9 cellular contexts compared by ENCODE assay signal in genomic region chr21:41425954-41426655, GRCh38. TPM values are rescaled to one million over a fixed set of nuclear protein-coding genes. Genes with fewer than 3 reads are reported as not detected.
DNase-seq lines count a peak whose midpoint lies in the region; ATAC-seq, FAIRE-seq and TF ChIP-seq lines count a peak whose summit lies in the region.
"Had no signal": no experiment of that assay in that cellular context is flagged by ENCODE, and none has a peak within 500 bp of the region (broad histone marks: within the 10 kb centered on the region; RNA-seq: fewer than 3 reads in every experiment).

A gene with protein sequence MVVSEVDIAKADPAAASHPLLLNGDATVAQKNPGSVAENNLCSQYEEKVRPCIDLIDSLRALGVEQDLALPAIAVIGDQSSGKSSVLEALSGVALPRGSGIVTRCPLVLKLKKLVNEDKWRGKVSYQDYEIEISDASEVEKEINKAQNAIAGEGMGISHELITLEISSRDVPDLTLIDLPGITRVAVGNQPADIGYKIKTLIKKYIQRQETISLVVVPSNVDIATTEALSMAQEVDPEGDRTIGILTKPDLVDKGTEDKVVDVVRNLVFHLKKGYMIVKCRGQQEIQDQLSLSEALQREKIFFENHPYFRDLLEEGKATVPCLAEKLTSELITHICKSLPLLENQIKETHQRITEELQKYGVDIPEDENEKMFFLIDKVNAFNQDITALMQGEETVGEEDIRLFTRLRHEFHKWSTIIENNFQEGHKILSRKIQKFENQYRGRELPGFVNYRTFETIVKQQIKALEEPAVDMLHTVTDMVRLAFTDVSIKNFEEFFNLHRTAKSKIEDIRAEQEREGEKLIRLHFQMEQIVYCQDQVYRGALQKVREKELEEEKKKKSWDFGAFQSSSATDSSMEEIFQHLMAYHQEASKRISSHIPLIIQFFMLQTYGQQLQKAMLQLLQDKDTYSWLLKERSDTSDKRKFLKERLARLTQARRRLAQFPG (plus strand): TSS chr21:41426239. CDS start chr21:41432071, 5,832 bp downstream.

- peak within 1 kb of the TSS; percentile 83 for H3K9ac ChIP-seq in keratinocyte (ENCODE audit: control insufficient read depth, extremely low read depth, insufficient read depth, low read length)

- H3K79me2 ChIP-seq in keratinocyte (ENCODE audit: control insufficient read depth, insufficient read depth, low read length) = peaks cover 10% of the 10 kb centered on the region

- POLR2A ChIA-PET in AG04450 (lab: Yijun Ruan, JAX) = no interaction called here

- no peak for TF ChIP-seq CTCF in AG04450 (IDR thresholded peaks at IDR 0.05; ENCODE audit: low read depth, low read length)
- TF ChIP-seq CTCF in keratinocyte (optimal IDR thresholded peaks at IDR 0.05 in 1 of 3, IDR thresholded peaks at IDR 0.05 in 1 of 3, conservative IDR thresholded peaks at IDR 0.05 in 1 of 3; ENCODE audit: extremely low read depth in 1 of 3, insufficient read depth in 2 of 3, low read length in 3 of 3) = no peak

- peak within 1 kb of the TSS; percentile 68 for H2AFZ ChIP-seq in keratinocyte (ENCODE audit: control insufficient read depth, low read length)

- H3K9me1 ChIP-seq in keratinocyte (ENCODE audit: control insufficient read depth, extremely low read depth, insufficient read depth, low read length) = no peaks in the 10 kb centered on the region

- in situ Hi-C loops in T47D (cut with HindIII; ENCODE audit: low pct_unique_long_range_greater_than_20kb, low sequenced_read_pairs) = no loop called here

- CTCF ChIA-PET in AG04450 (lab: Charles Lee) = no interaction called here

- DNase-seq in AG04450 (ENCODE audit: low read depth, low spot score) = no peak
- DNase-seq in UCSD-AML1 (lab: John Stamatoyannopoulos, UW; ENCODE audit: unreplicated experiment) = peak; percentile 88
- peak; percentile 64 to 82 for DNase-seq in T47D (ENCODE audit: low read depth in 1 of 2, low spot score in 1 of 2)
- DNase-seq in keratinocyte (ENCODE audit: low read depth, low spot score) = peak; percentile 13
- peak; percentile 77 for DNase-seq in stimulated activated CD4-positive, alpha-beta T cell treated with anti-CD3 and anti-CD28 coated beads, Interleukin-12 subunit alpha, Interleukin-12 subunit beta, amount 100 ng/mL, for 4 hours
- DNase-seq in GOT3 (lab: John Stamatoyannopoulos, UW) = no peak

- H3K4me3 ChIP-seq in AG04450 (ENCODE audit: low read depth, low read length) = peak within 1 kb of the TSS; percentile 55
- peak within 1 kb of the TSS; percentile 57 to 89 (median 75) for H3K4me3 ChIP-seq in keratinocyte (ENCODE audit: control insufficient read depth in 2 of 3, extremely low read depth in 1 of 3, insufficient read depth in 2 of 3, low read depth in 1 of 3, low read length in 3 of 3)

- H3K27me3 ChIP-seq in AG04450 (ENCODE audit: control insufficient read depth, insufficient read depth, low read length) (peaks cover 19% of the 10 kb centered on the region), keratinocyte (ENCODE audit: control insufficient read depth, extremely low read depth, insufficient read depth, low read length) (no peaks in the 10 kb centered on the region)

- H3K36me3 ChIP-seq in keratinocyte (ENCODE audit: control insufficient read depth in 2 of 2, extremely low read depth in 1 of 2, insufficient read depth in 2 of 2, low read length in 2 of 2) = peaks cover 0 to 10% of the 10 kb centered on the region in 2 experiments

- dilution Hi-C loops in keratinocyte (cut with MboI; ENCODE audit: extremely low pct_ligation_motif_present, low sequenced_read_pairs) = no loop called here

- no peak within 1 kb of the TSS for H3K27ac ChIP-seq in AG04450 (ENCODE audit: low read depth, low read length)
- H3K27ac ChIP-seq in keratinocyte (ENCODE audit: control insufficient read depth, insufficient read depth, low read length) = peak within 1 kb of the TSS; percentile 70

- H4K20me1 ChIP-seq in keratinocyte (ENCODE audit: control insufficient read depth, extremely low read depth, insufficient read depth, low read length) = no peaks in the 10 kb centered on the region

- no peak for FAIRE-seq in keratinocyte (lab: Jason Lieb, UNC)

- ATAC-seq in GM19043 (IDR thresholded peaks at IDR 0.05; ENCODE audit: low read depth, unreplicated experiment) (peak; percentile 82), HG03439 (IDR thresholded peaks at IDR 0.05; ENCODE audit: unreplicated experiment) (peak; percentile 83)
- ATAC-seq: HCT116 had no signal

- H3K9me3 ChIP-seq in AG04450 (ENCODE audit: control insufficient read depth, insufficient read depth, low read length) (no peaks in the 10 kb centered on the region), keratinocyte (ENCODE audit: control insufficient read depth, low read depth, low read length) (no peaks in the 10 kb centered on the region)

- peaks cover 4% of the 10 kb centered on the region for H3K4me1 ChIP-seq in keratinocyte (ENCODE audit: control insufficient read depth, extremely low read depth, insufficient read depth, low read length)

- H3K4me2 ChIP-seq in keratinocyte (ENCODE audit: control insufficient read depth, extremely low read depth, insufficient read depth, low read depth, low read length) = peak within 1 kb of the TSS; percentile 68

RNA-seq across cellular contexts. Expression of the gene that starts here (rescaled TPM):
- polyA plus RNA-seq in AG04450 (2011; rRNA removed) (1.1 and 1.3 TPM in 2 replicates), keratinocyte (151 to 203 TPM (median 164 TPM) in 3 replicates)
- polyA minus RNA-seq in AG04450 (2011; rRNA and poly(A)+ RNA removed) = 1.6 and 3.7 TPM in 2 replicates
- 14.9 TPM for polyA plus RNA-seq in keratinocyte (2011; ENCODE audit: low read depth)
- 101 and 117 TPM in 2 replicates for polyA plus RNA-seq in keratinocyte (2011; cell fraction: cytosol; rRNA removed)
- 216 and 223 TPM in 2 replicates for polyA plus RNA-seq in keratinocyte (2011; cell fraction: nucleus; rRNA removed)
- 8.6 and 210 TPM in 2 replicates for polyA plus RNA-seq in keratinocyte (2012; ENCODE audit: low replicate concordance)
- polyA minus RNA-seq in keratinocyte = 169 to 343 TPM (median 301 TPM) in 3 replicates
- polyA minus RNA-seq in keratinocyte (2011; cell fraction: cytosol; rRNA and poly(A)+ RNA removed) = 211 TPM
- 227 and 255 TPM in 2 replicates for polyA minus RNA-seq in keratinocyte (2011; cell fraction: nucleus; rRNA and poly(A)+ RNA removed)

Comparison
In these comparisons a context has a peak if more than half of its experiments do, and no peak if none do; other contexts are left out.
1. DNase-seq: peak in UCSD-AML1 (single experiment), T47D (2 of 2), keratinocyte (single experiment) and stimulated activated CD4-positive, alpha-beta T cell treated with anti-CD3 and anti-CD28 coated beads, Interleukin-12 subunit alpha, Interleukin-12 subunit beta, amount 100 ng/mL, for 4 hours (single experiment); none in AG04450 (single experiment) and GOT3 (single experiment).